29 cellular contexts compared by ENCODE assay signal in the genomic region with DNA sequence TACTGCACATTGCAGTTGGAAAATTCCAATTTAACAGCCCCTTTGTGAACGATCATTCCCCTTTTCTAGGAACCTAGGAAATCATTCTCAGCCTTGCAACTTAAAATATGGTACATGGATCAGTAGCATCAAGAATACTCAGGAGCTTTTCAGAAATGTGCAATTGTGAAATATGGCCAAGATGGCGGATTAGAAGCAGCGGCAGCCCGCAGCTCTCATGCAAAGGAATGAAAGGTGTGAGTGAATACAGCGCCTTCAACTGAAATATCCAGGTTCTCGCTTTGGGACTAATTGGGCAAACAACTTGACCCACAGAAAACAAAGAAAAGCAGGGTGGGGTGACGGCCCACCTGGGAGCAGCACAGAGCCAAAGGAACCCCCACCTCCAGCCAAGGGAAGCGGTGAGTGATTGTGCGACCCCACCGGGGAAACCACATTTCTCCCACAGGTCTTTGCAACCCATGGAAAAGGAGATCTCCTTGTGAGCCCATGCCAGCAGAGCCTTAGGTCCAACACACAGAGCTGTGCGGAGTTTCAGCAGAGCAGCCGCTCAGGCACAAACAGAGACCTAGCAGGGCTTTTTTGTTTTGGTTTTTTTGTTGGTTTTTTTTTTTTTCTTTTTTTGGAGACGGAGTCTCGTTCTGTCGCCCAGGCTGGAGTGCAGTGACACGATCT.
"Had no signal": no experiment of that assay in that cellular context is flagged by ENCODE, and none has a peak within 500 bp of the region (broad histone marks: within the 10 kb centered on the region; RNA-seq: fewer than 3 reads in every experiment).

No MANE protein-coding gene starts in this region.

- H3K27me3 Mint-ChIP-seq: memory B cell; stimulated activated memory B cell treated with anti-CD40 and anti-IgM and Interleukin-4, amounts not matched to agents 10 μg/mL and 1 μg/mL and 100 μg/mL, for 72 hours had no signal

- H3K4me1 ChIP-seq: gastrocnemius medialis, heart left ventricle, neural progenitor cell, prostate gland, right atrium auricular region, testis, upper lobe of left lung had no signal

- ATAC-seq: esophagus mucosa; gastrocnemius medialis; left lobe of liver; mucosa of descending colon; naive thymus-derived CD4-positive, alpha-beta T cell; sciatic nerve; stimulated activated memory B cell treated with anti-CD40 and anti-IgM and Interleukin-4, amounts not matched to agents 10 μg/mL and 1 μg/mL and 100 μg/mL, for 72 hours; stimulated activated naive CD8-positive, alpha-beta T cell treated with anti-CD3 and anti-CD28 coated beads, Interleukin-15, Interleukin-2, amounts not matched to agents 100 U/mL and 50 U/mL, for 24 hours had no signal

- H3K9ac ChIP-seq: neural progenitor cell had no signal

- H3K27me3 ChIP-seq: gastrocnemius medialis, heart left ventricle, hepatocyte, neural progenitor cell, right atrium auricular region, testis, tibial artery, upper lobe of left lung had no signal

- H3K27ac Mint-ChIP-seq: dendritic cell treated with granulocyte-macrophage colony-stimulating factor and Interleukin-4, amounts not matched to agents 40 ng/mL and 50 ng/mL, for 4 days; memory B cell; mesothelial cell of epicardium; naive thymus-derived CD4-positive, alpha-beta T cell; nephron; neural progenitor cell; stimulated activated memory B cell treated with anti-CD40 and anti-IgM and Interleukin-4, amounts not matched to agents 10 μg/mL and 1 μg/mL and 100 μg/mL, for 72 hours had no signal

- H2AFZ ChIP-seq: hepatocyte, neural progenitor cell had no signal

- H3K27ac ChIP-seq: epithelial cell of prostate, gastrocnemius medialis, heart left ventricle, hepatocyte, neural progenitor cell, prostate gland, right atrium auricular region, testis, tibial artery, upper lobe of left lung had no signal

- H3K4me1 Mint-ChIP-seq: memory B cell, mesothelial cell of epicardium, neural progenitor cell had no signal

- H3K4me3 Mint-ChIP-seq: dendritic cell treated with granulocyte-macrophage colony-stimulating factor and Interleukin-4, amounts not matched to agents 40 ng/mL and 50 ng/mL, for 4 days; endodermal cell; memory B cell; mesothelial cell of epicardium; naive thymus-derived CD4-positive, alpha-beta T cell; nephron; neural progenitor cell; stimulated activated memory B cell treated with anti-CD40 and anti-IgM and Interleukin-4, amounts not matched to agents 10 μg/mL and 1 μg/mL and 100 μg/mL, for 72 hours had no signal

- H3K9me3 ChIP-seq: gastrocnemius medialis, prostate gland, testis had no signal

- H3K4me3 ChIP-seq: gastrocnemius medialis, heart left ventricle, hepatocyte, lung, mucosa of descending colon, neural progenitor cell, prostate gland, right atrium auricular region, tibial artery, upper lobe of left lung had no signal

- FAIRE-seq: colon, kidney had no signal

- DNase-seq: effector CD8-positive, alpha-beta T cell; gastrocnemius medialis; kidney; mucosa of descending colon; naive thymus-derived CD4-positive, alpha-beta T cell; nucleus accumbens; stimulated activated CD4-positive, alpha-beta T cell treated with anti-CD3 and anti-CD28 coated beads, Interleukin-4, amount 100 ng/mL, for 4 hours; stimulated activated naive CD8-positive, alpha-beta T cell treated with anti-CD3 and anti-CD28 coated beads, Interleukin-15, Interleukin-2, amounts not matched to agents 100 U/mL and 50 U/mL, for 24 hours; substantia nigra; testis; tibial artery had no signal

- H3K79me2 ChIP-seq: hepatocyte had no signal

- H3K36me3 ChIP-seq: gastrocnemius medialis, heart left ventricle, neural progenitor cell, prostate gland, right atrium auricular region, tibial artery, upper lobe of left lung had no signal

- H3K4me2 ChIP-seq: neural progenitor cell had no signal
